ENCODE assay signal across 30 cellular contexts in the genomic region with DNA sequence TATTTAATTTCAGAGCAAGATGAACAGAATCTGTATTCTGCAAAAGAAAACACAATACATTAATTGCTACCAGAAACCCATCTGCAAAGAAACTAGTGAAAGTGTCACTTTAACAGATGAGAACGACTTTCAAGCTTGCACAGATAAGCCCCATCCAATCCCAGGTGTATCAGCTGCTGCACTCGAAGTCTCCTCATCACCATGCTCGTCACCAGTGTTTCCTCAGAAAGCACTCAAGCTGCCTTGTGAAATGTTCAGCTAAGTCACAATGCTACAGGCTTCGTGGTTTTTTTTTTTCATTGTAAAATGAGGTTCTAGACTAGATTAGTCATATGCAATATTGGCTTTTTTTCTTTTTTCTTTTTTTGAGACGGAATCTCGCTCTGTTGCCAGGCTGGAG. TPM values are rescaled to one million over a fixed set of nuclear protein-coding genes. Genes with fewer than 3 reads are reported as not detected.
A peak's percentile ranks its signal among the peaks of the same experiment; 100 is the strongest.
DNase-seq lines count a peak whose midpoint lies in the region; ATAC-seq lines count a peak whose summit lies in the region.
"Had no signal": no experiment of that assay in that cellular context is flagged by ENCODE, and none has a peak within 500 bp of the region (broad histone marks: within the 10 kb centered on the region; RNA-seq: fewer than 3 reads in every experiment).

No MANE protein-coding gene starts in this region.

- POLR2A ChIA-PET in activated naive CD8-positive, alpha-beta T cell treated with anti-CD3 and anti-CD28 coated beads, Interleukin-2, amount 10 ng/mL, durations not matched to agents 7 days and 5 days (lab: Charles Lee) = interaction anchor here (0.6 kb wide), 1 partner anchor 15 kb away, joined by 10 read pairs; no protein-coding TSS in a partner anchor

- peaks cover 22% of the 10 kb centered on the region for H3K4me1 Mint-ChIP-seq in activated T-cell treated with anti-CD3 and anti-CD28 coated beads, Interleukin-2, amount 50 U/mL, for 24 hours (ENCODE audit: low read depth)
- H3K4me1 Mint-ChIP-seq in IgD-negative memory B cell = peaks cover 10 to 16% (median 15%) of the 10 kb centered on the region in 3 donors
- peaks cover 8% of the 10 kb centered on the region for H3K4me1 Mint-ChIP-seq in activated naive CD8-positive, alpha-beta T cell treated with anti-CD3 and anti-CD28 coated beads, Interleukin-2, amount 10 ng/mL, durations not matched to agents 7 days and 5 days
- peaks cover 19% of the 10 kb centered on the region for H3K4me1 Mint-ChIP-seq in stimulated activated effector memory CD8-positive, alpha-beta T cell treated with anti-CD3 and anti-CD28 coated beads, Interleukin-12 subunit alpha, Interleukin-12 subunit beta, amount 100 ng/mL, for 72 hours

- H4K20me1 ChIP-seq in Karpas-422 (ENCODE audit: insufficient read depth, low read depth, low read length) = peaks cover 9% of the 10 kb centered on the region

- peaks cover 89% of the 10 kb centered on the region for H3K36me3 Mint-ChIP-seq in activated T-cell treated with anti-CD3 and anti-CD28 coated beads, Interleukin-2, amount 50 U/mL, for 24 hours (ENCODE audit: low read depth)
- peaks cover 16% of the 10 kb centered on the region for H3K36me3 Mint-ChIP-seq in IgD-negative memory B cell
- peaks cover 34% of the 10 kb centered on the region for H3K36me3 Mint-ChIP-seq in activated naive CD8-positive, alpha-beta T cell treated with anti-CD3 and anti-CD28 coated beads, Interleukin-2, amount 10 ng/mL, durations not matched to agents 7 days and 5 days
- peaks cover 98% of the 10 kb centered on the region for H3K36me3 Mint-ChIP-seq in stimulated activated effector memory CD8-positive, alpha-beta T cell treated with anti-CD3 and anti-CD28 coated beads, Interleukin-12 subunit alpha, Interleukin-12 subunit beta, amount 100 ng/mL, for 72 hours

- H3K4me1 ChIP-seq in Karpas-422 (ENCODE audit: low read length) = peaks cover 15% of the 10 kb centered on the region
- H3K4me1 ChIP-seq: foreskin keratinocyte had no signal

- no peaks in the 10 kb centered on the region for H3K9me2 ChIP-seq in Karpas-422 (replicated peaks; ENCODE audit: insufficient read depth, low read length)

- DNase-seq in activated T-cell treated with anti-CD3 and anti-CD28 coated beads, Interleukin-2, amount 50 U/mL, for 24 hours = no peak
- no peak for DNase-seq in activated T-cell treated with anti-CD3 and anti-CD28 coated beads, Interleukin-2, amount 50 U/mL, for 48 hours
- DNase-seq in activated naive CD8-positive, alpha-beta T cell treated with anti-CD3 and anti-CD28 coated beads, Interleukin-2, amount 10 ng/mL, durations not matched to agents 7 days and 5 days = no peak
- DNase-seq in stimulated activated effector memory CD8-positive, alpha-beta T cell treated with anti-CD3 and anti-CD28 coated beads, Interleukin-12 subunit alpha, Interleukin-12 subunit beta, amount 100 ng/mL, for 72 hours (ENCODE audit: low spot score in 2 of 2) = peak in 1 of 2 donors; percentile 44
- no peak for DNase-seq in Karpas-422
- DNase-seq: ACHN; activated CD4-positive, alpha-beta T cell treated with anti-CD3 and anti-CD28 coated beads, Interleukin-2, amount 50 U/mL, for 1 hour; activated naive CD4-positive, alpha-beta T cell treated with Interleukin-2 at 50 U/mL for 16 hours; aorta; BE2C; COR-L47; DMS79; effector memory CD4-positive, alpha-beta T cell; foreskin keratinocyte; GF-D8; HCEC 1CT; lower lobe of right lung; MM.1S; NCI-H146; NCI-H446 treated with DMSO at 0.1 percent for 48 hours; T-helper 17 cell; tibial artery had no signal

- H3K9ac ChIP-seq in Karpas-422 (ENCODE audit: low read length) = no peak overlapping the region

- no peak overlapping the region for H3K4me3 ChIP-seq in Karpas-422 (ENCODE audit: low read length)
- H3K4me3 ChIP-seq: cardiac muscle cell, coronary artery, K562, lower lobe of right lung, skin epidermis, tibial artery had no signal

- H3K4me3 Mint-ChIP-seq in activated T-cell treated with anti-CD3 and anti-CD28 coated beads, Interleukin-2, amount 50 U/mL, for 24 hours = no peak overlapping the region
- H3K4me3 Mint-ChIP-seq in IgD-negative memory B cell = peak overlapping the region in 1 of 4 donors; percentile 60
- H3K4me3 Mint-ChIP-seq in activated naive CD8-positive, alpha-beta T cell treated with anti-CD3 and anti-CD28 coated beads, Interleukin-2, amount 10 ng/mL, durations not matched to agents 7 days and 5 days = no peak overlapping the region
- no peak overlapping the region for H3K4me3 Mint-ChIP-seq in stimulated activated effector memory CD8-positive, alpha-beta T cell treated with anti-CD3 and anti-CD28 coated beads, Interleukin-12 subunit alpha, Interleukin-12 subunit beta, amount 100 ng/mL, for 72 hours
- H3K4me3 Mint-ChIP-seq: nephron, T-helper 17 cell had no signal

- no peak for ATAC-seq in activated naive CD8-positive, alpha-beta T cell treated with anti-CD3 and anti-CD28 coated beads, Interleukin-2, amount 10 ng/mL, durations not matched to agents 7 days and 5 days (ENCODE audit: low read depth)
- no peak for ATAC-seq in stimulated activated effector memory CD8-positive, alpha-beta T cell treated with anti-CD3 and anti-CD28 coated beads, Interleukin-12 subunit alpha, Interleukin-12 subunit beta, amount 100 ng/mL, for 72 hours
- ATAC-seq in GM18511 (IDR thresholded peaks at IDR 0.05; ENCODE audit: unreplicated experiment) = no peak
- ATAC-seq: foreskin keratinocyte, K562, lower lobe of right lung, SK-N-SH treated with all-trans-retinoic acid at 6 μM for 48 hours, T-helper 17 cell had no signal

- H3K27ac Mint-ChIP-seq in activated T-cell treated with anti-CD3 and anti-CD28 coated beads, Interleukin-2, amount 50 U/mL, for 24 hours = peak overlapping the region; percentile 73
- peak overlapping the region in 2 of 3 donors; percentile 54 to 64 for H3K27ac Mint-ChIP-seq in IgD-negative memory B cell
- peak overlapping the region; percentile 20 for H3K27ac Mint-ChIP-seq in activated naive CD8-positive, alpha-beta T cell treated with anti-CD3 and anti-CD28 coated beads, Interleukin-2, amount 10 ng/mL, durations not matched to agents 7 days and 5 days
- peak overlapping the region; percentile 58 for H3K27ac Mint-ChIP-seq in stimulated activated effector memory CD8-positive, alpha-beta T cell treated with anti-CD3 and anti-CD28 coated beads, Interleukin-12 subunit alpha, Interleukin-12 subunit beta, amount 100 ng/mL, for 72 hours
- H3K27ac Mint-ChIP-seq: nephron, T-helper 17 cell had no signal

- H3K27ac ChIP-seq in Karpas-422 (ENCODE audit: low read length) = no peak overlapping the region
- H3K27ac ChIP-seq: cardiac muscle cell, coronary artery, foreskin keratinocyte, lower lobe of right lung, skin epidermis, tibial artery had no signal

- H3K27me3 ChIP-seq in Karpas-422 (ENCODE audit: low read length) = no peaks in the 10 kb centered on the region
- H3K27me3 ChIP-seq: BE2C, cardiac muscle cell, foreskin keratinocyte, tibial artery had no signal

- peaks cover 33% of the 10 kb centered on the region; the same call in 1 of the 2 replicates for H3K36me3 ChIP-seq in Karpas-422 (ENCODE audit: insufficient read depth, low read length)

- H2AFZ ChIP-seq in Karpas-422 (ENCODE audit: low read length) = no peak overlapping the region

- H3K4me2 ChIP-seq in Karpas-422 (ENCODE audit: low read depth, low read length, poor library complexity, severe bottlenecking) = no peak overlapping the region

- H3K27me3 Mint-ChIP-seq in activated T-cell treated with anti-CD3 and anti-CD28 coated beads, Interleukin-2, amount 50 U/mL, for 24 hours = no peaks in the 10 kb centered on the region
- no peaks in the 10 kb centered on the region for H3K27me3 Mint-ChIP-seq in IgD-negative memory B cell
- H3K27me3 Mint-ChIP-seq in activated naive CD8-positive, alpha-beta T cell treated with anti-CD3 and anti-CD28 coated beads, Interleukin-2, amount 10 ng/mL, durations not matched to agents 7 days and 5 days = no peaks in the 10 kb centered on the region
- H3K27me3 Mint-ChIP-seq: T-helper 17 cell had no signal

- H3K79me2 ChIP-seq in Karpas-422 (ENCODE audit: low read length) = peaks cover 20% of the 10 kb centered on the region

- H3K9me3 Mint-ChIP-seq in activated T-cell treated with anti-CD3 and anti-CD28 coated beads, Interleukin-2, amount 50 U/mL, for 24 hours = no peaks in the 10 kb centered on the region
- no peaks in the 10 kb centered on the region for H3K9me3 Mint-ChIP-seq in IgD-negative memory B cell
- no peaks in the 10 kb centered on the region for H3K9me3 Mint-ChIP-seq in activated naive CD8-positive, alpha-beta T cell treated with anti-CD3 and anti-CD28 coated beads, Interleukin-2, amount 10 ng/mL, durations not matched to agents 7 days and 5 days
- no peaks in the 10 kb centered on the region for H3K9me3 Mint-ChIP-seq in stimulated activated effector memory CD8-positive, alpha-beta T cell treated with anti-CD3 and anti-CD28 coated beads, Interleukin-12 subunit alpha, Interleukin-12 subunit beta, amount 100 ng/mL, for 72 hours
- H3K9me3 Mint-ChIP-seq: nephron had no signal

- H3K9me3 ChIP-seq in Karpas-422 (ENCODE audit: low read length) = no peaks in the 10 kb centered on the region
- H3K9me3 ChIP-seq: BE2C, lower lobe of right lung, tibial artery had no signal

RNA-seq across cellular contexts. Expression of a gene that starts 3.3 kb away (rescaled TPM):
- polyA plus RNA-seq in IgD-negative memory B cell = 76.4 TPM
- total RNA-seq in activated naive CD8-positive, alpha-beta T cell treated with anti-CD3 and anti-CD28 coated beads, Interleukin-2, amount 10 ng/mL, durations not matched to agents 7 days and 5 days = 10 to 100 TPM; 81.2 to 95.5 TPM
- total RNA-seq in Karpas-422 (2014; rRNA removed; shearing (Covaris generic); ENCODE audit: low replicate concordance) = 60.0 and 113 TPM in 2 replicates

RNA-seq across cellular contexts. Expression of a gene that starts 29.1 kb away (rescaled TPM):
- polyA plus RNA-seq in IgD-negative memory B cell = 86.7 TPM
- 100 to 1,000 TPM; 129 to 134 TPM for total RNA-seq in activated naive CD8-positive, alpha-beta T cell treated with anti-CD3 and anti-CD28 coated beads, Interleukin-2, amount 10 ng/mL, durations not matched to agents 7 days and 5 days
- total RNA-seq in Karpas-422 (2014; rRNA removed; shearing (Covaris generic); ENCODE audit: low replicate concordance) = 39.3 and 45.1 TPM in 2 replicates

Comparison
In these comparisons a context has a peak if more than half of its experiments do, and no peak if none do; other contexts are left out.
1. H3K27ac Mint-ChIP-seq: peak in every context shown above with its lines; median percentile 73 in activated T-cell treated with anti-CD3 and anti-CD28 coated beads, Interleukin-2, amount 50 U/mL, for 24 hours; 59 in IgD-negative memory B cell; 58 in stimulated activated effector memory CD8-positive, alpha-beta T cell treated with anti-CD3 and anti-CD28 coated beads, Interleukin-12 subunit alpha, Interleukin-12 subunit beta, amount 100 ng/mL, for 72 hours; 20 in activated naive CD8-positive, alpha-beta T cell treated with anti-CD3 and anti-CD28 coated beads, Interleukin-2, amount 10 ng/mL, durations not matched to agents 7 days and 5 days.